23 cellular contexts compared by ENCODE assay signal in the genomic region with DNA sequence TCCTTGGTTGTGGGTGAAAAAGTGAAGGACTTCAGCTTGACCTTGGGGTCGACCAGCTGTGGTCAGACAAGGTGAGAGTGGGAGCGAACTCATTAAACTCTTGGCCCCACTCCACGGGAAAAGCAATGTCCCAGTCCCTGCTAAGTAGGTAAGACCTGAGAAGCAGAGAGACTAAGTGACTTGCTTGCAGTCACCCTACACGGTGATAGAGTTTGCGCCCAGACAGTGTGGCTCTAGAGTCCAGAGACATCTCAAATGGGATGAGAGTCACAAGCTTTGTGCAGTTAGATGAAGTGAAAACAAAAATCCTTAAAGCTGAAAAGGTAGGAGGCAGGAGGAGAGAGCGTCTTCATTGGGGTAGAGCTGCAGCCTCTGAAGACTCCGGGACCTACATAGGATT. TPM values are rescaled to one million over a fixed set of nuclear protein-coding genes. Genes with fewer than 3 reads are reported as not detected.
DNase-seq lines count a peak whose midpoint lies in the region; ATAC-seq and TF ChIP-seq lines count a peak whose summit lies in the region.
"Had no signal": no experiment of that assay in that cellular context is flagged by ENCODE, and none has a peak within 500 bp of the region (broad histone marks: within the 10 kb centered on the region; RNA-seq: fewer than 3 reads in every experiment).

No MANE protein-coding gene starts in this region.

- DNase-seq in natural killer cell (no peak), sciatic nerve (ENCODE audit: low spot score) (no peak), NCI-H1417 (lab: John Stamatoyannopoulos, UW) (no peak), NCI-H2029 (lab: John Stamatoyannopoulos, UW) (no peak)
- no peak for DNase-seq in natural killer cell treated with Interleukin-12 subunit alpha and Interleukin-12 subunit beta and Interleukin-15 and Interleukin-18, amount 100 ng/mL, for 72 hours (ENCODE audit: low spot score)
- DNase-seq: 8988T; ACHN; AML-193; BE2C; Calu3; CD4-positive, alpha-beta T cell; CD8-positive, alpha-beta memory T cell; COR-L47; DMS79 treated with DMSO at 0.1 percent for 48 hours; GDM1; GM23248; H7; HCEC 1CT had no signal

- no peak overlapping the region for H3K4me2 ChIP-seq in neural cell (ENCODE audit: low read length)
- H3K4me2 ChIP-seq: A549; BLaER1 treated with 17β-estradiol and CSF1 and Interleukin-3, amounts not matched to agents 10 nM and 100 nM had no signal

- H3K27me3 ChIP-seq in neural cell (ENCODE audit: insufficient read depth, low read depth, low read length): no peaks in the 10 kb centered on the region
- H3K27me3 ChIP-seq: BE2C; BLaER1 treated with 17β-estradiol and CSF1 and Interleukin-3, amounts not matched to agents 10 nM and 100 nM had no signal

- no peak for TF ChIP-seq RAD21 in neural cell (conservative IDR thresholded peaks at IDR 0.05)

- no peaks in the 10 kb centered on the region for H3K79me2 ChIP-seq in neural cell (replicated peaks; ENCODE audit: insufficient read depth, low read length)

- intact Hi-C loops in natural killer cell (cut with micrococcal nuclease) (loop anchor here (1.0 kb wide), 1 partner anchor 15 kb away; no protein-coding TSS in a partner anchor), sciatic nerve (cut with DNase I) (no loop called here)

- H3K36me3 Mint-ChIP-seq in natural killer cell: peaks cover 19% of the 10 kb centered on the region
- H3K36me3 Mint-ChIP-seq in natural killer cell treated with Interleukin-12 subunit alpha and Interleukin-12 subunit beta and Interleukin-15 and Interleukin-18, amount 100 ng/mL, for 72 hours: peaks cover 18% of the 10 kb centered on the region
- H3K36me3 Mint-ChIP-seq: CD14-positive monocyte had no signal

- no peak for TF ChIP-seq EP300 in neural cell (conservative IDR thresholded peaks at IDR 0.05; ENCODE audit: poor library complexity, severe bottlenecking)

- H3K27ac Mint-ChIP-seq in natural killer cell: peak overlapping the region in 1 of 2 donors; percentile 3
- H3K27ac Mint-ChIP-seq in natural killer cell treated with Interleukin-12 subunit alpha and Interleukin-12 subunit beta and Interleukin-15 and Interleukin-18, amount 100 ng/mL, for 72 hours: no peak overlapping the region
- H3K27ac Mint-ChIP-seq: CD14-positive monocyte; CD4-positive, alpha-beta T cell had no signal

- no peaks in the 10 kb centered on the region for H4K20me1 ChIP-seq in neural cell (ENCODE audit: insufficient read depth)
- H4K20me1 ChIP-seq: BLaER1 treated with 17β-estradiol and CSF1 and Interleukin-3, amounts not matched to agents 10 nM and 100 nM had no signal

- H3K36me3 ChIP-seq in neural cell (ENCODE audit: insufficient read depth, low read length): no peaks in the 10 kb centered on the region
- H3K36me3 ChIP-seq: BE2C; BLaER1 treated with 17β-estradiol and CSF1 and Interleukin-3, amounts not matched to agents 10 nM and 100 nM had no signal

- H3K27me3 Mint-ChIP-seq in natural killer cell (ENCODE audit: low read depth in 2 of 2): peaks cover 0 to 16% of the 10 kb centered on the region in 2 donors
- H3K27me3 Mint-ChIP-seq in natural killer cell treated with Interleukin-12 subunit alpha and Interleukin-12 subunit beta and Interleukin-15 and Interleukin-18, amount 100 ng/mL, for 72 hours: peaks cover 0 to 4% of the 10 kb centered on the region in 2 donors

- H2AFZ ChIP-seq in neural cell (ENCODE audit: low read depth, low read length): no peak overlapping the region
- H2AFZ ChIP-seq: GM23248 had no signal

- peak overlapping the region; percentile 18 for H3K9ac ChIP-seq in neural cell (ENCODE audit: low read length)
- H3K9ac ChIP-seq: BLaER1 treated with 17β-estradiol and CSF1 and Interleukin-3, amounts not matched to agents 10 nM and 100 nM; GM23248 had no signal

- ATAC-seq in natural killer cell (no peak), sciatic nerve (peak; percentile 10)
- no peak for ATAC-seq in natural killer cell treated with Interleukin-12 subunit alpha and Interleukin-12 subunit beta and Interleukin-15 and Interleukin-18, amount 100 ng/mL, for 72 hours
- ATAC-seq: A549, GM12878 had no signal

- TF ChIP-seq CTCF in natural killer cell (IDR thresholded peaks at IDR 0.05): no peak
- no peak for TF ChIP-seq CTCF in neural cell (IDR thresholded peaks at IDR 0.05; ENCODE audit: poor library complexity, severe bottlenecking)

- H3K4me1 Mint-ChIP-seq in natural killer cell: peaks cover 47 to 56% of the 10 kb centered on the region in 2 donors
- H3K4me1 Mint-ChIP-seq in natural killer cell treated with Interleukin-12 subunit alpha and Interleukin-12 subunit beta and Interleukin-15 and Interleukin-18, amount 100 ng/mL, for 72 hours (ENCODE audit: low read depth in 2 of 2): peaks cover 40 to 50% of the 10 kb centered on the region in 2 donors
- H3K4me1 Mint-ChIP-seq: CD14-positive monocyte had no signal

- no peak overlapping the region for H3K4me3 ChIP-seq in neural cell (ENCODE audit: low read length)
- H3K4me3 ChIP-seq: A549; BLaER1 treated with 17β-estradiol and CSF1 and Interleukin-3, amounts not matched to agents 10 nM and 100 nM; GM12878; GM23248 had no signal

- H3K9me3 ChIP-seq in neural cell (ENCODE audit: low read length): no peaks in the 10 kb centered on the region
- H3K9me3 ChIP-seq: BE2C had no signal

- H3F3A ChIP-seq in neural cell (ENCODE audit: insufficient read depth, low read length, poor library complexity, severe bottlenecking): no peaks in the 10 kb centered on the region

- H3K4me3 Mint-ChIP-seq in natural killer cell: peak overlapping the region; percentile 22
- no peak overlapping the region for H3K4me3 Mint-ChIP-seq in natural killer cell treated with Interleukin-12 subunit alpha and Interleukin-12 subunit beta and Interleukin-15 and Interleukin-18, amount 100 ng/mL, for 72 hours
- H3K4me3 Mint-ChIP-seq: CD4-positive, alpha-beta T cell; CD8-positive, alpha-beta memory T cell had no signal

- H3K9me3 Mint-ChIP-seq in natural killer cell: peaks cover 0 to 4% of the 10 kb centered on the region in 2 donors
- peaks cover 2% of the 10 kb centered on the region for H3K9me3 Mint-ChIP-seq in natural killer cell treated with Interleukin-12 subunit alpha and Interleukin-12 subunit beta and Interleukin-15 and Interleukin-18, amount 100 ng/mL, for 72 hours

- H3K9me2 ChIP-seq in neural cell (ENCODE audit: insufficient read depth, low read length): no peaks in the 10 kb centered on the region

- H3K27ac ChIP-seq in neural cell (ENCODE audit: low read length): peak overlapping the region; percentile 28
- H3K27ac ChIP-seq: A549; BLaER1 treated with 17β-estradiol and CSF1 and Interleukin-3, amounts not matched to agents 10 nM and 100 nM; GM23248 had no signal

TF ChIP-seq in neural cell, 6 proteins besides CTCF, POLR2A, EP300 and RAD21:
- no peak for TF ChIP-seq SMC3 (conservative IDR thresholded peaks at IDR 0.05; ENCODE audit: poor library complexity)
- no peak for TF ChIP-seq TAF1 (IDR thresholded peaks at IDR 0.05; ENCODE audit: low read depth)
- no peak for TF ChIP-seq POLR2AphosphoS5 (IDR thresholded peaks at IDR 0.05)
- TF ChIP-seq EZH2 (IDR thresholded peaks at IDR 0.05; ENCODE audit: borderline replicate concordance, insufficient read depth, low read length, poor library complexity, severe bottlenecking): no peak
- TF ChIP-seq, protein P1, sequence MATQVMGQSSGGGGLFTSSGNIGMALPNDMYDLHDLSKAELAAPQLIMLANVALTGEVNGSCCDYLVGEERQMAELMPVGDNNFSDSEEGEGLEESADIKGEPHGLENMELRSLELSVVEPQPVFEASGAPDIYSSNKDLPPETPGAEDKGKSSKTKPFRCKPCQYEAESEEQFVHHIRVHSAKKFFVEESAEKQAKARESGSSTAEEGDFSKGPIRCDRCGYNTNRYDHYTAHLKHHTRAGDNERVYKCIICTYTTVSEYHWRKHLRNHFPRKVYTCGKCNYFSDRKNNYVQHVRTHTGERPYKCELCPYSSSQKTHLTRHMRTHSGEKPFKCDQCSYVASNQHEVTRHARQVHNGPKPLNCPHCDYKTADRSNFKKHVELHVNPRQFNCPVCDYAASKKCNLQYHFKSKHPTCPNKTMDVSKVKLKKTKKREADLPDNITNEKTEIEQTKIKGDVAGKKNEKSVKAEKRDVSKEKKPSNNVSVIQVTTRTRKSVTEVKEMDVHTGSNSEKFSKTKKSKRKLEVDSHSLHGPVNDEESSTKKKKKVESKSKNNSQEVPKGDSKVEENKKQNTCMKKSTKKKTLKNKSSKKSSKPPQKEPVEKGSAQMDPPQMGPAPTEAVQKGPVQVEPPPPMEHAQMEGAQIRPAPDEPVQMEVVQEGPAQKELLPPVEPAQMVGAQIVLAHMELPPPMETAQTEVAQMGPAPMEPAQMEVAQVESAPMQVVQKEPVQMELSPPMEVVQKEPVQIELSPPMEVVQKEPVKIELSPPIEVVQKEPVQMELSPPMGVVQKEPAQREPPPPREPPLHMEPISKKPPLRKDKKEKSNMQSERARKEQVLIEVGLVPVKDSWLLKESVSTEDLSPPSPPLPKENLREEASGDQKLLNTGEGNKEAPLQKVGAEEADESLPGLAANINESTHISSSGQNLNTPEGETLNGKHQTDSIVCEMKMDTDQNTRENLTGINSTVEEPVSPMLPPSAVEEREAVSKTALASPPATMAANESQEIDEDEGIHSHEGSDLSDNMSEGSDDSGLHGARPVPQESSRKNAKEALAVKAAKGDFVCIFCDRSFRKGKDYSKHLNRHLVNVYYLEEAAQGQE (IDR thresholded peaks at IDR 0.05; ENCODE audit: borderline replicate concordance): no peak
- TF ChIP-seq MXI1 (conservative IDR thresholded peaks at IDR 0.05; ENCODE audit: poor library complexity, severe bottlenecking): no peak

RNA-seq across cellular contexts. Expression of gene ZNF236, which starts 55.9 kb away (rescaled TPM):
- total RNA-seq in natural killer cell (10 to 100 TPM; 35.1 to 42.2 (median 39.7) TPM), sciatic nerve (37.9 TPM)
- 10 to 100 TPM; 18.0 to 37.4 TPM for total RNA-seq in natural killer cell treated with Interleukin-12 subunit alpha and Interleukin-12 subunit beta and Interleukin-15 and Interleukin-18, amount 100 ng/mL, for 72 hours
- 6.5 and 7.7 TPM in 2 replicates for polyA plus RNA-seq in neural cell
- 35.3 and 44.0 TPM in 2 replicates for polyA minus RNA-seq in neural cell
